Comparison of ENCODE assay signal across 9 cellular contexts in the genomic region with DNA sequence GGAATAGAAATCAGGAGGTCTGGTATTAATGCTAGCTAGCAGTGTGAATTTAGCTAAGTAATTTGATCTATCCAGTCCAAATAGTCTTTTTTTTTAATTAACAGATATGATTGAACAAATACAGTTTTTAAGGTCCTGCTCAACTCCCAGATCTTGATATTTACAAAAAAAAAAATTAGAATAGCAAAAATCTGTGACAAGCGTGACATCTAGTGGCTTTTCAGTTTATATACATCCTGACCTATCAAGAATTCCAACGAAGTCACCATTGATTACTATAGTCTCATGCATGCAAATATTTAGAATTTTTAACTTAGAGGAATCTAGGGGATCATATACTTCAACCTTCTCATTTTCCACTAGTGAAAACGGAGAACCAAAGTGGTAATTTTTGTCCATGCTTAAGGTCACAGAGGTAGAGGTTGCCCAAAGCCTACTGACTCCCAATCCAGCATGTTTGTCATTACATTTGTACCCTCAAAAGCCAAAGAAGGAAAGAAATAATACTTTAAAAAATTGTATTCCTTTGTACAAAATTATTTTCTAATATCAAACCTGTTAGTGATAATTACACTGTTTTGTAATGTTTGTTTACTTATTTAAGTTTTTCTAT. TPM values are rescaled to one million over a fixed set of nuclear protein-coding genes. Genes with fewer than 3 reads are reported as not detected.
DNase-seq lines count a peak whose midpoint lies in the region; ATAC-seq and TF ChIP-seq lines count a peak whose summit lies in the region.
"Had no signal": no experiment of that assay in that cellular context is flagged by ENCODE, and none has a peak within 500 bp of the region (broad histone marks: within the 10 kb centered on the region; RNA-seq: fewer than 3 reads in every experiment).

No MANE protein-coding gene starts in this region.

- no peak overlapping the region for H3K4me3 ChIP-seq in AG10803 (ENCODE audit: low read length)
- no peak overlapping the region for H3K4me3 ChIP-seq in naive thymus-derived CD4-positive, alpha-beta T cell (ENCODE audit: low read length)

- no peaks in the 10 kb centered on the region for H3K9me3 ChIP-seq in naive thymus-derived CD4-positive, alpha-beta T cell (ENCODE audit: control insufficient read depth in 2 of 3, low read length in 3 of 3)

- TF ChIP-seq CTCF in AG10803 (conservative IDR thresholded peaks at IDR 0.05; ENCODE audit: low read length): peak; percentile 60

- H3K4me1 Mint-ChIP-seq in naive thymus-derived CD4-positive, alpha-beta T cell: peaks cover 0 to 2% (median 0%) of the 10 kb centered on the region in 7 donors
- H3K4me1 Mint-ChIP-seq: activated naive CD8-positive, alpha-beta T cell treated with anti-CD3 and anti-CD28 coated beads, Interleukin-2, amount 10 ng/mL, durations not matched to agents 7 days and 5 days had no signal

- POLR2A ChIA-PET in naive thymus-derived CD4-positive, alpha-beta T cell (lab: Charles Lee): no interaction called here

- no peaks in the 10 kb centered on the region for H3K36me3 ChIP-seq in naive thymus-derived CD4-positive, alpha-beta T cell (ENCODE audit: control insufficient read depth in 2 of 3, insufficient read depth in 3 of 3, low read length in 3 of 3)

- no peaks in the 10 kb centered on the region for H3K27me3 ChIP-seq in naive thymus-derived CD4-positive, alpha-beta T cell (ENCODE audit: control insufficient read depth in 2 of 2, insufficient read depth in 2 of 2, low read length in 2 of 2)

- intact Hi-C loops in naive thymus-derived CD4-positive, alpha-beta T cell (cut with micrococcal nuclease): loop anchor here (2.0 to 5.0 kb wide), 3 partner anchors 714 to 1191 kb away; no protein-coding TSS in a partner anchor

- H3K9me3 Mint-ChIP-seq in naive thymus-derived CD4-positive, alpha-beta T cell: no peaks in the 10 kb centered on the region
- H3K9me3 Mint-ChIP-seq: activated naive CD8-positive, alpha-beta T cell treated with anti-CD3 and anti-CD28 coated beads, Interleukin-2, amount 10 ng/mL, durations not matched to agents 7 days and 5 days had no signal

- CTCF ChIA-PET in naive thymus-derived CD4-positive, alpha-beta T cell (lab: Charles Lee): interaction anchor here (0.7 to 0.9 kb wide), 2 partner anchors 20 to 1450 kb away, joined by 3 to 5 read pairs; no protein-coding TSS in a partner anchor

- H3K36me3 Mint-ChIP-seq in naive thymus-derived CD4-positive, alpha-beta T cell: peaks cover 0 to 3% (median 0%) of the 10 kb centered on the region in 5 donors
- H3K36me3 Mint-ChIP-seq: activated naive CD8-positive, alpha-beta T cell treated with anti-CD3 and anti-CD28 coated beads, Interleukin-2, amount 10 ng/mL, durations not matched to agents 7 days and 5 days had no signal

- DNase-seq in AG10803 (ENCODE audit: low read depth): peak; percentile 63
- peak; percentile 60 for DNase-seq in SK-MEL-5 (ENCODE audit: low read depth, low spot score)
- DNase-seq in glomerular visceral epithelial cell (ENCODE audit: extremely low spot score): peak; percentile 48
- DNase-seq in naive thymus-derived CD4-positive, alpha-beta T cell: no peak
- DNase-seq: activated naive CD8-positive, alpha-beta T cell treated with anti-CD3 and anti-CD28 coated beads, Interleukin-2, amount 10 ng/mL, durations not matched to agents 7 days and 5 days had no signal

- H3K4me3 Mint-ChIP-seq in naive thymus-derived CD4-positive, alpha-beta T cell: no peak overlapping the region
- H3K4me3 Mint-ChIP-seq: activated naive CD8-positive, alpha-beta T cell treated with anti-CD3 and anti-CD28 coated beads, Interleukin-2, amount 10 ng/mL, durations not matched to agents 7 days and 5 days had no signal

- H3K27ac Mint-ChIP-seq in naive thymus-derived CD4-positive, alpha-beta T cell: no peak overlapping the region
- H3K27ac Mint-ChIP-seq: activated naive CD8-positive, alpha-beta T cell treated with anti-CD3 and anti-CD28 coated beads, Interleukin-2, amount 10 ng/mL, durations not matched to agents 7 days and 5 days had no signal

- peaks cover 10 to 14% (median 12%) of the 10 kb centered on the region in 5 donors for H3K27me3 Mint-ChIP-seq in naive thymus-derived CD4-positive, alpha-beta T cell

- H3K27ac ChIP-seq in naive thymus-derived CD4-positive, alpha-beta T cell (ENCODE audit: low read depth, low read length): no peak overlapping the region

- in situ Hi-C loops in SK-MEL-5 (cut with HindIII; ENCODE audit: low pct_unique_long_range_greater_than_20kb, low sequenced_read_pairs): no loop called here

- no peaks in the 10 kb centered on the region for H3K4me1 ChIP-seq in naive thymus-derived CD4-positive, alpha-beta T cell (ENCODE audit: control insufficient read depth in 2 of 2, insufficient read depth in 2 of 2, low read length in 2 of 2)

- peak; percentile 49 for ATAC-seq in HG03175 (IDR thresholded peaks at IDR 0.05; ENCODE audit: unreplicated experiment)
- no peak for ATAC-seq in HG03354 (IDR thresholded peaks at IDR 0.05; ENCODE audit: poor library complexity, severe bottlenecking, unreplicated experiment)
- no peak for ATAC-seq in HG02763 (IDR thresholded peaks at IDR 0.05; ENCODE audit: unreplicated experiment)
- ATAC-seq in naive thymus-derived CD4-positive, alpha-beta T cell: no peak
- no peak for ATAC-seq in GM19035 (IDR thresholded peaks at IDR 0.05; ENCODE audit: unreplicated experiment)

RNA-seq across cellular contexts. Expression of gene TARS1, which starts 17.6 kb away (rescaled TPM):
- 573 and 595 TPM in 2 replicates for total RNA-seq in SK-MEL-5 (2014; rRNA removed; shearing (Covaris generic))
- 343 and 445 TPM in 2 replicates for polyA plus RNA-seq in SK-MEL-5 (2015; cell fraction: cytosol; rRNA removed)
- 266 and 402 TPM in 2 replicates for polyA plus RNA-seq in SK-MEL-5 (2015; cell fraction: nucleus; rRNA removed)
- 100 to 1,000 TPM in 1 of 5 experiments, 10 to 100 TPM in 4; 29.7 to 153 (median 87.0) TPM for total RNA-seq in naive thymus-derived CD4-positive, alpha-beta T cell
- polyA plus RNA-seq in naive thymus-derived CD4-positive, alpha-beta T cell: 10 to 100 TPM; 58.5 to 60.0 TPM

Comparison
In these comparisons a context has a peak if more than half of its experiments do, and no peak if none do; other contexts are left out.
1. DNase-seq: peak in AG10803 (single experiment), SK-MEL-5 (single experiment) and glomerular visceral epithelial cell (single experiment); none in naive thymus-derived CD4-positive, alpha-beta T cell (0 of 9).